Comparison of ENCODE assay signal across 1 cellular context in genomic region chr22:32625985-32626384, GRCh38.
TF ChIP-seq lines count a peak whose summit lies in the region.

No MANE protein-coding gene starts in this region.

TF ChIP-seq in IMR-90, 13 proteins besides CTCF, POLR2A, EP300 and RAD21 (continued from another document):
- TF ChIP-seq USF2 (IDR thresholded peaks at IDR 0.05; ENCODE audit: low read depth, low read length) (no peak), SMC3 (IDR thresholded peaks at IDR 0.05; ENCODE audit: low read depth, low read length) (no peak), MXI1 (IDR thresholded peaks at IDR 0.05; ENCODE audit: borderline replicate concordance, low read depth, low read length) (no peak), FOS (IDR thresholded peaks at IDR 0.05; ENCODE audit: low read depth, low read length) (no peak), BHLHE40 (IDR thresholded peaks at IDR 0.05; ENCODE audit: low read depth, low read length) (no peak), CEBPB (IDR thresholded peaks at IDR 0.05; ENCODE audit: low read depth, low read length) (no peak), CHD1 (IDR thresholded peaks at IDR 0.05; ENCODE audit: low read depth, low read length) (no peak), ELK1 (IDR thresholded peaks at IDR 0.05; ENCODE audit: borderline replicate concordance, low read depth, low read length) (no peak), MAZ (IDR thresholded peaks at IDR 0.05; ENCODE audit: borderline replicate concordance, low read depth, low read length) (no peak), MAFK (IDR thresholded peaks at IDR 0.05; ENCODE audit: low read depth, low read length) (no peak)
